1 cellular context compared by ENCODE assay signal in the genomic region with DNA sequence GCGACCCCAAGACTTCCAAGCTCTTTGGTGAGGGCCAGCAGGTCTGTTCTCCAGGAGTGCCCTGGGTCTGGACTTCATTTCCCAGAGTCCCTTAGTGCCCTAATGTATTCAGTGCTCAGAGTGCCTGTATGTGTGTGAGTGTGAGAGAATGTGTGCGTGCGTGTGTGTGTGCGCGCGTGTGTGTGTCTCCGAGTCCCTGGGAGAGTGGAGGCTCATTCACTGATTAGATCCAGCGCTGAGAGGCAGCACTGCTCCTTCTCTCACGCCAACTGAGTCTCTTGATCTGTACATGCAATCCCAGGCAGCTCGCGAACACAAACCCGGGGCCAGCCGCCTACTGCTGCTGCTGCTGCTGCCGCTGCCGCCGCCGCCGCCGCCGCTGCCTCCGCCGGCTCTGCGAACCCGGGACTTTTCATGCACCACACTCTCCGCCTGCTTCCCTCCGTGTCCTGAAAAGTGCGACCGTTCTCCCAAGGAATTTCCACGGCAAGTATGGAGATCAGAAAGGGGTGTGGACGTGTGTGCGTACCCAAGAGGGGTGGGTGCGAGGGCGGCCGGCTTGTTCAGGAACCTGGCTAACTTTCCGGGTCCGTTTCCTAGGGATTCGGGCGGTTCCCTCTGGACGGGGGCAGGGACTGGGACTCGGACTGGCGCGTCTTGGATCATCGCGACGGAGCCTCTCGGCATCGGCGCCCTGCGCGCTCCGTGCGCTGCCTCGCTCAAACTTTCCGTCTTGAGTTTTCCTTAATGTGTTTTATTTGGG.
TF ChIP-seq lines count a peak whose summit lies in the region.

Gene RNF220, plus strand, starts transcription at position 215 of the 763 bp plus-strand sequence.

TF ChIP-seq in HepG2, 621 proteins besides CTCF, POLR2A, EP300 and RAD21 (continued from another document and continues in another):
- TF ChIP-seq REST (IDR thresholded peaks at IDR 0.05; ENCODE audit: borderline replicate concordance in 1 of 2, low read depth in 1 of 2, low read length in 2 of 2) (peak in 1 of 2 experiments; percentile 54; a peak in 1 of 4 replicates), ZNF354B (CRISPR knock-in tag; IDR thresholded peaks at IDR 0.05) (no peak), NKX3-1 (CRISPR knock-in tag; IDR thresholded peaks at IDR 0.05) (no peak), ZSCAN20 (CRISPR knock-in tag; IDR thresholded peaks at IDR 0.05; ENCODE audit: borderline replicate concordance) (no peak), ZFP41 (CRISPR knock-in tag; IDR thresholded peaks at IDR 0.05; ENCODE audit: borderline replicate concordance) (no peak), SRY (CRISPR knock-in tag; IDR thresholded peaks at IDR 0.05) (peak; percentile 75; the same call in 1 of the 2 replicates), ZNF263 (CRISPR knock-in tag; IDR thresholded peaks at IDR 0.05) (no peak), ZNF792 (CRISPR knock-in tag; IDR thresholded peaks at IDR 0.05) (no peak), ZFAT (CRISPR knock-in tag; conservative IDR thresholded peaks at IDR 0.05) (no peak), ZNF570 (CRISPR knock-in tag; IDR thresholded peaks at IDR 0.05; ENCODE audit: borderline replicate concordance) (no peak), KIAA2018 (CRISPR knock-in tag; IDR thresholded peaks at IDR 0.05; ENCODE audit: borderline replicate concordance) (no peak), NR2F2 (IDR thresholded peaks at IDR 0.05; ENCODE audit: borderline replicate concordance, low read depth) (no peak), ZFP37 (CRISPR knock-in tag; IDR thresholded peaks at IDR 0.05; ENCODE audit: borderline replicate concordance) (no peak), CREB3 (CRISPR knock-in tag; IDR thresholded peaks at IDR 0.05) (no peak), ZBTB33 (CRISPR knock-in tag; IDR thresholded peaks at IDR 0.05) (no peak), ARHGAP35 (CRISPR knock-in tag; IDR thresholded peaks at IDR 0.05; ENCODE audit: borderline replicate concordance) (no peak; the same call in 1 of the 2 replicates), MIXL1 (CRISPR knock-in tag; IDR thresholded peaks at IDR 0.05) (peak; percentile 69; the same call in 1 of the 2 replicates), ZNF564 (CRISPR knock-in tag; IDR thresholded peaks at IDR 0.05) (peak; percentile 77; the same call in 1 of the 2 replicates), RARG (CRISPR knock-in tag; IDR thresholded peaks at IDR 0.05; ENCODE audit: low read depth) (no peak), GZF1 (CRISPR knock-in tag; IDR thresholded peaks at IDR 0.05) (no peak), CBFB (CRISPR knock-in tag; IDR thresholded peaks at IDR 0.05) (no peak), ZNF776 (CRISPR knock-in tag; IDR thresholded peaks at IDR 0.05) (no peak), MAFG (CRISPR knock-in tag; IDR thresholded peaks at IDR 0.05) (no peak), HOXA9 (CRISPR knock-in tag; IDR thresholded peaks at IDR 0.05; ENCODE audit: borderline replicate concordance) (no peak), YEATS2 (CRISPR knock-in tag; IDR thresholded peaks at IDR 0.05; ENCODE audit: borderline replicate concordance) (no peak; the same call in 1 of the 2 replicates), SSRP1 (CRISPR knock-in tag; IDR thresholded peaks at IDR 0.05) (no peak)
- TF ChIP-seq, protein P1, sequence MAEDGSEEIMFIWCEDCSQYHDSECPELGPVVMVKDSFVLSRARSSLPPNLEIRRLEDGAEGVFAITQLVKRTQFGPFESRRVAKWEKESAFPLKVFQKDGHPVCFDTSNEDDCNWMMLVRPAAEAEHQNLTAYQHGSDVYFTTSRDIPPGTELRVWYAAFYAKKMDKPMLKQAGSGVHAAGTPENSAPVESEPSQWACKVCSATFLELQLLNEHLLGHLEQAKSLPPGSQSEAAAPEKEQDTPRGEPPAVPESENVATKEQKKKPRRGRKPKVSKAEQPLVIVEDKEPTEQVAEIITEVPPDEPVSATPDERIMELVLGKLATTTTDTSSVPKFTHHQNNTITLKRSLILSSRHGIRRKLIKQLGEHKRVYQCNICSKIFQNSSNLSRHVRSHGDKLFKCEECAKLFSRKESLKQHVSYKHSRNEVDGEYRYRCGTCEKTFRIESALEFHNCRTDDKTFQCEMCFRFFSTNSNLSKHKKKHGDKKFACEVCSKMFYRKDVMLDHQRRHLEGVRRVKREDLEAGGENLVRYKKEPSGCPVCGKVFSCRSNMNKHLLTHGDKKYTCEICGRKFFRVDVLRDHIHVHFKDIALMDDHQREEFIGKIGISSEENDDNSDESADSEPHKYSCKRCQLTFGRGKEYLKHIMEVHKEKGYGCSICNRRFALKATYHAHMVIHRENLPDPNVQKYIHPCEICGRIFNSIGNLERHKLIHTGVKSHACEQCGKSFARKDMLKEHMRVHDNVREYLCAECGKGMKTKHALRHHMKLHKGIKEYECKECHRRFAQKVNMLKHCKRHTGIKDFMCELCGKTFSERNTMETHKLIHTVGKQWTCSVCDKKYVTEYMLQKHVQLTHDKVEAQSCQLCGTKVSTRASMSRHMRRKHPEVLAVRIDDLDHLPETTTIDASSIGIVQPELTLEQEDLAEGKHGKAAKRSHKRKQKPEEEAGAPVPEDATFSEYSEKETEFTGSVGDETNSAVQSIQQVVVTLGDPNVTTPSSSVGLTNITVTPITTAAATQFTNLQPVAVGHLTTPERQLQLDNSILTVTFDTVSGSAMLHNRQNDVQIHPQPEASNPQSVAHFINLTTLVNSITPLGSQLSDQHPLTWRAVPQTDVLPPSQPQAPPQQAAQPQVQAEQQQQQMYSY (CRISPR knock-in tag; IDR thresholded peaks at IDR 0.05) = 0 out of 2 replicates have a peak, but pooled peaks have one; percentile 43
- TF ChIP-seq, protein P2, sequence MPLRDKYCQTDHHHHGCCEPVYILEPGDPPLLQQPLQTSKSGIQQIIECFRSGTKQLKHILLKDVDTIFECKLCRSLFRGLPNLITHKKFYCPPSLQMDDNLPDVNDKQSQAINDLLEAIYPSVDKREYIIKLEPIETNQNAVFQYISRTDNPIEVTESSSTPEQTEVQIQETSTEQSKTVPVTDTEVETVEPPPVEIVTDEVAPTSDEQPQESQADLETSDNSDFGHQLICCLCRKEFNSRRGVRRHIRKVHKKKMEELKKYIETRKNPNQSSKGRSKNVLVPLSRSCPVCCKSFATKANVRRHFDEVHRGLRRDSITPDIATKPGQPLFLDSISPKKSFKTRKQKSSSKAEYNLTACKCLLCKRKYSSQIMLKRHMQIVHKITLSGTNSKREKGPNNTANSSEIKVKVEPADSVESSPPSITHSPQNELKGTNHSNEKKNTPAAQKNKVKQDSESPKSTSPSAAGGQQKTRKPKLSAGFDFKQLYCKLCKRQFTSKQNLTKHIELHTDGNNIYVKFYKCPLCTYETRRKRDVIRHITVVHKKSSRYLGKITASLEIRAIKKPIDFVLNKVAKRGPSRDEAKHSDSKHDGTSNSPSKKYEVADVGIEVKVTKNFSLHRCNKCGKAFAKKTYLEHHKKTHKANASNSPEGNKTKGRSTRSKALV (CRISPR knock-in tag; IDR thresholded peaks at IDR 0.05) = peak; percentile 34; the same call in 1 of the 2 replicates
- TF ChIP-seq, protein P3, sequence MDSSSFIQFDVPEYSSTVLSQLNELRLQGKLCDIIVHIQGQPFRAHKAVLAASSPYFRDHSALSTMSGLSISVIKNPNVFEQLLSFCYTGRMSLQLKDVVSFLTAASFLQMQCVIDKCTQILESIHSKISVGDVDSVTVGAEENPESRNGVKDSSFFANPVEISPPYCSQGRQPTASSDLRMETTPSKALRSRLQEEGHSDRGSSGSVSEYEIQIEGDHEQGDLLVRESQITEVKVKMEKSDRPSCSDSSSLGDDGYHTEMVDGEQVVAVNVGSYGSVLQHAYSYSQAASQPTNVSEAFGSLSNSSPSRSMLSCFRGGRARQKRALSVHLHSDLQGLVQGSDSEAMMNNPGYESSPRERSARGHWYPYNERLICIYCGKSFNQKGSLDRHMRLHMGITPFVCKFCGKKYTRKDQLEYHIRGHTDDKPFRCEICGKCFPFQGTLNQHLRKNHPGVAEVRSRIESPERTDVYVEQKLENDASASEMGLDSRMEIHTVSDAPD (CRISPR knock-in tag; IDR thresholded peaks at IDR 0.05) = no peak
